Comparison of ENCODE assay signal across 1 cellular context in genomic region chr19:3058009-3058820, GRCh38.
TF ChIP-seq lines count a peak whose summit lies in the region.

No MANE protein-coding gene starts in this region.

TF ChIP-seq in H1, 55 proteins besides CTCF, POLR2A, EP300 and RAD21:
- TF ChIP-seq KDM5A (IDR thresholded peaks at IDR 0.05; ENCODE audit: low read length) (no peak), CTBP2 (IDR thresholded peaks at IDR 0.05; ENCODE audit: borderline replicate concordance, insufficient read depth, insufficient read length, low read length) (no peak), TCF12 (IDR thresholded peaks at IDR 0.05; ENCODE audit: low read depth, low read length) (no peak), SP2 (IDR thresholded peaks at IDR 0.05; ENCODE audit: low read length) (no peak), ATF2 (IDR thresholded peaks at IDR 0.05; ENCODE audit: low read length) (no peak), SIX5 (IDR thresholded peaks at IDR 0.05; ENCODE audit: low read depth, low read length) (no peak), SUZ12 (IDR thresholded peaks at IDR 0.05; ENCODE audit: low read length) (no peak), KDM4A (IDR thresholded peaks at IDR 0.05; ENCODE audit: low read depth, low read length, severe bottlenecking) (no peak), NRF1 (IDR thresholded peaks at IDR 0.05; ENCODE audit: low read depth, low read length) (no peak), USF2 (IDR thresholded peaks at IDR 0.05; ENCODE audit: low read length) (no peak), TAF7 (optimal IDR thresholded peaks at IDR 0.05; ENCODE audit: borderline replicate concordance, low read depth, low read length) (no peak), POU5F1 (IDR thresholded peaks at IDR 0.05; ENCODE audit: low read depth, low read length) (no peak), CBX8 (IDR thresholded peaks at IDR 0.05; ENCODE audit: borderline replicate concordance, low read depth, low read length) (no peak), CREB1 (IDR thresholded peaks at IDR 0.05) (no peak), CHD2 (IDR thresholded peaks at IDR 0.05; ENCODE audit: low read length) (no peak), CBX5 (IDR thresholded peaks at IDR 0.05; ENCODE audit: low read depth, low read length) (no peak), RNF2 (IDR thresholded peaks at IDR 0.05; ENCODE audit: borderline replicate concordance, low read depth, low read length, missing control alignments, poor library complexity, severe bottlenecking) (no peak), BRCA1 (IDR thresholded peaks at IDR 0.05; ENCODE audit: low read depth, low read length) (no peak)
